1 cellular context compared by ENCODE assay signal in genomic region chr9:129111143-129111761, GRCh38.
TF ChIP-seq lines count a peak whose summit lies in the region.

Gene PTPA (plus strand): TSS chr9:129111415. CDS start chr9:129111601, 186 bp downstream.

TF ChIP-seq in HEK293, 187 proteins besides CTCF, POLR2A, EP300 and RAD21 (continued from another document and continues in another):
- TF ChIP-seq AEBP2 (tag by site-specific recombination; IDR thresholded peaks at IDR 0.05; ENCODE audit: borderline replicate concordance) (no peak), ZBTB11 (tag by site-specific recombination; conservative IDR thresholded peaks at IDR 0.05; ENCODE audit: low read depth) (peak; percentile 68), SP2 (tag by site-specific recombination; IDR thresholded peaks at IDR 0.05) (no peak), ZNF624 (tag by site-specific recombination; IDR thresholded peaks at IDR 0.05) (no peak), ZNF214 (tag by site-specific recombination; IDR thresholded peaks at IDR 0.05; ENCODE audit: borderline replicate concordance) (0 out of 2 replicates have a peak, but pooled peaks have one; percentile 4), ZNF184 (tag by site-specific recombination; IDR thresholded peaks at IDR 0.05) (no peak), ZNF549 (tag by site-specific recombination; IDR thresholded peaks at IDR 0.05) (no peak), OSR2 (tag by site-specific recombination; IDR thresholded peaks at IDR 0.05) (0 out of 2 replicates have a peak, but pooled peaks have one; percentile 8), ZNF398 (tag by site-specific recombination; IDR thresholded peaks at IDR 0.05) (peak; percentile 90; the same call in 1 of the 2 replicates), ZNF394 (tag by site-specific recombination; IDR thresholded peaks at IDR 0.05; ENCODE audit: borderline replicate concordance) (no peak), ZNF639 (tag by site-specific recombination; IDR thresholded peaks at IDR 0.05) (no peak), ZNF449 (tag by site-specific recombination; IDR thresholded peaks at IDR 0.05) (0 out of 2 replicates have a peak, but pooled peaks have one; percentile 12), ZBTB6 (tag by site-specific recombination; IDR thresholded peaks at IDR 0.05) (no peak; the same call in 1 of the 2 replicates), TCF7L2 (IDR thresholded peaks at IDR 0.05; ENCODE audit: borderline replicate concordance, low read depth, low read length) (no peak), SP7 (tag by site-specific recombination; IDR thresholded peaks at IDR 0.05) (no peak), ZSCAN18 (tag by site-specific recombination; IDR thresholded peaks at IDR 0.05) (no peak), ZEB2 (tag by site-specific recombination; IDR thresholded peaks at IDR 0.05) (0 out of 2 replicates have a peak, but pooled peaks have one; percentile 46), ZNF629 (tag by site-specific recombination; IDR thresholded peaks at IDR 0.05) (0 out of 2 replicates have a peak, but pooled peaks have one; percentile 4), ZSCAN16 (tag by site-specific recombination; IDR thresholded peaks at IDR 0.05) (no peak), ZBTB10 (tag by site-specific recombination; IDR thresholded peaks at IDR 0.05) (no peak), ZNF776 (tag by site-specific recombination; IDR thresholded peaks at IDR 0.05; ENCODE audit: borderline replicate concordance) (no peak), ZNF202 (tag by site-specific recombination; IDR thresholded peaks at IDR 0.05; ENCODE audit: borderline replicate concordance) (no peak), REPIN1 (tag by site-specific recombination; IDR thresholded peaks at IDR 0.05; ENCODE audit: low read depth) (no peak), ZNF433 (tag by site-specific recombination; IDR thresholded peaks at IDR 0.05; ENCODE audit: low read depth) (no peak), YY2 (tag by site-specific recombination; IDR thresholded peaks at IDR 0.05) (peak; percentile 82), ZNF692 (tag by site-specific recombination; IDR thresholded peaks at IDR 0.05) (no peak; the same call in 1 of the 2 replicates), ZNF391 (tag by site-specific recombination; IDR thresholded peaks at IDR 0.05; ENCODE audit: borderline replicate concordance, low read depth) (no peak), ZNF350 (tag by site-specific recombination; IDR thresholded peaks at IDR 0.05) (no peak), ZNF600 (tag by site-specific recombination; IDR thresholded peaks at IDR 0.05) (no peak), ZNF416 (tag by site-specific recombination; IDR thresholded peaks at IDR 0.05) (no peak), HOXD13 (CRISPR knock-in tag; IDR thresholded peaks at IDR 0.05; ENCODE audit: borderline replicate concordance) (no peak), ZNF37A (tag by site-specific recombination; IDR thresholded peaks at IDR 0.05) (no peak), KLF8 (tag by site-specific recombination; IDR thresholded peaks at IDR 0.05) (peak; percentile 80; the same call in 1 of the 2 replicates), KLF17 (tag by site-specific recombination; IDR thresholded peaks at IDR 0.05) (peak; percentile 8; the same call in 1 of the 2 replicates), ZNF610 (tag by site-specific recombination; IDR thresholded peaks at IDR 0.05; ENCODE audit: borderline replicate concordance) (0 out of 2 replicates have a peak, but pooled peaks have one; percentile 50), EGR2 (tag by site-specific recombination; IDR thresholded peaks at IDR 0.05; ENCODE audit: low read depth) (no peak), ZNF473 (tag by site-specific recombination; IDR thresholded peaks at IDR 0.05) (no peak), ZIC2 (tag by site-specific recombination; IDR thresholded peaks at IDR 0.05) (no peak), KLF10 (tag by site-specific recombination; IDR thresholded peaks at IDR 0.05) (peak; percentile 35; the same call in 1 of the 2 replicates), ZBTB1 (tag by site-specific recombination; IDR thresholded peaks at IDR 0.05) (no peak), ZNF24 (tag by site-specific recombination; IDR thresholded peaks at IDR 0.05) (no peak; the same call in 1 of the 2 replicates), MZF1 (tag by site-specific recombination; IDR thresholded peaks at IDR 0.05; ENCODE audit: borderline replicate concordance) (no peak), ZNF362 (tag by site-specific recombination; IDR thresholded peaks at IDR 0.05) (no peak)
